Comparison of ENCODE assay signal across 21 cellular contexts in the genomic region with DNA sequence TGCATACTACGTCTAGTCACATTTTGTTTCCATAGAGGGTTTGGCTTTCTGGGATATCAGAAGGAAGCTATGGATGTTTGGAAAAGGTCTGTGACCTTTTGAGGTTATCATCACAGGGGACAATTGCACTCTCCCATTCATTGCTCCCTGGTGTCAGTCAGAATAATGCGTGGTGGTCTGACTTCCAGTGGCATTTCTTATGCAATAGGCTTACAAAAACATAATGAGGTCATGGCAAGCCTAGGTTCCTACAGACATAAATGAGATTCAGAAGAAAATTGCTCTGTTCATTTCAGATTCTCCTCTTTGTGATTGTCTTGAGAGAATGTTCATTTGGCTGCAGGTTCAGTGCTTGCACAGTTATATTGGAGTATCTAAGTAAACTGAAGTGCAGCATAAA. TPM values are rescaled to one million over a fixed set of nuclear protein-coding genes. Genes with fewer than 3 reads are reported as not detected.
DNase-seq lines count a peak whose midpoint lies in the region; ATAC-seq lines count a peak whose summit lies in the region.
"Had no signal": no experiment of that assay in that cellular context is flagged by ENCODE, and none has a peak within 500 bp of the region (broad histone marks: within the 10 kb centered on the region; RNA-seq: fewer than 3 reads in every experiment).

No MANE protein-coding gene starts in this region.

- H3K79me2 ChIP-seq in Karpas-422 (ENCODE audit: low read length) = peaks cover 99% of the 10 kb centered on the region

- H3K79me1 ChIP-seq in mesenchymal stem cell (replicated peaks; ENCODE audit: low read length, poor library complexity, severe bottlenecking) = peaks cover 17% of the 10 kb centered on the region

- H3K4me2 ChIP-seq in Karpas-422 (ENCODE audit: low read depth, low read length, poor library complexity, severe bottlenecking) (no peak overlapping the region), mesenchymal stem cell (ENCODE audit: low read length, poor library complexity, severe bottlenecking) (no peak overlapping the region)
- H3K4me2 ChIP-seq: neural progenitor cell, smooth muscle cell had no signal

- H3K4me1 ChIP-seq in Karpas-422 (ENCODE audit: low read length) (peaks cover 39% of the 10 kb centered on the region), mesenchymal stem cell (ENCODE audit: control insufficient read depth, insufficient read depth, low read depth, low read length) (peaks cover 12% of the 10 kb centered on the region)

- H3K23ac ChIP-seq in mesenchymal stem cell (ENCODE audit: low read length in 2 of 2) = no peak overlapping the region

- DNase-seq in Caki2 (ENCODE audit: low read depth) (peak; percentile 41), Karpas-422 (no peak), amniotic epithelial cell (ENCODE audit: low read depth) (peak; percentile 52), mesenchymal stem cell (peak; percentile 43), NCI-H748 (lab: John Stamatoyannopoulos, UW; ENCODE audit: unreplicated experiment) (no peak), T1000 (lab: John Stamatoyannopoulos, UW) (no peak)
- no peak for DNase-seq in activated effector memory CD4-positive, alpha-beta T cell treated with Interleukin-2 at 50 U/mL for 16 hours
- DNase-seq: activated naive CD4-positive, alpha-beta T cell treated with anti-CD3 and anti-CD28 coated beads, Interleukin-2, amount 50 U/mL, for 16 hours; activated T-cell treated with anti-CD3 and anti-CD28 coated beads, Interleukin-2, amount 50 U/mL, for 72 hours; CD4-positive, alpha-beta memory T cell; glutamatergic neuron; mucosa of descending colon; NCI-H1694 treated with DMSO at 0.1 percent for 48 hours; NCI-H774; psoas muscle; stimulated activated CD4-positive, alpha-beta T cell treated with anti-CD3 and anti-CD28 coated beads, Interleukin-4, amount 100 ng/mL, for 24 hours; tibial artery had no signal

- H4K91ac ChIP-seq in mesenchymal stem cell (ENCODE audit: low read length) = no peak overlapping the region

- H3K27ac ChIP-seq in Karpas-422 (ENCODE audit: low read length) = 0 out of 2 replicates have a peak overlapping the region, but pooled peaks have one; percentile 4
- no peak overlapping the region for H3K27ac ChIP-seq in mesenchymal stem cell (ENCODE audit: low read length, poor library complexity, severe bottlenecking)
- H3K27ac ChIP-seq: neural progenitor cell, psoas muscle, SK-N-MC, tibial artery had no signal

- H3K4ac ChIP-seq in mesenchymal stem cell (ENCODE audit: low read depth in 1 of 2, low read length in 2 of 2) = no peak overlapping the region

- WGBS in mesenchymal stem cell = 52% methylated on average over 2 of the region's 2 CpGs

- H4K20me1 ChIP-seq in Karpas-422 (ENCODE audit: insufficient read depth, low read depth, low read length) = no peaks in the 10 kb centered on the region

- H2BK5ac ChIP-seq in mesenchymal stem cell (ENCODE audit: low read depth, low read length, poor library complexity, severe bottlenecking) = no peak overlapping the region

- no peak overlapping the region for H2BK12ac ChIP-seq in mesenchymal stem cell (ENCODE audit: low read length in 2 of 2)

- H3K27me3 ChIP-seq in Karpas-422 (ENCODE audit: low read length) = no peaks in the 10 kb centered on the region
- H3K27me3 ChIP-seq in mesenchymal stem cell (ENCODE audit: control insufficient read depth in 1 of 2, insufficient read depth in 1 of 2, low read length in 2 of 2) = no peaks in the 10 kb centered on the region
- H3K27me3 ChIP-seq: neural progenitor cell, tibial artery had no signal

- H3K36me3 ChIP-seq in Karpas-422 (ENCODE audit: insufficient read depth, low read length) (peaks cover 17% of the 10 kb centered on the region), mesenchymal stem cell (ENCODE audit: control insufficient read depth in 1 of 2, insufficient read depth in 2 of 2, low read depth in 1 of 2, low read length in 2 of 2) (peaks cover 14 to 21% of the 10 kb centered on the region in 2 experiments)
- H3K36me3 ChIP-seq: neural progenitor cell had no signal

- H3K14ac ChIP-seq in mesenchymal stem cell (ENCODE audit: low read length in 2 of 2) = no peak overlapping the region

- H3K18ac ChIP-seq in mesenchymal stem cell (ENCODE audit: low read depth in 1 of 2, low read length in 2 of 2) = peak overlapping the region in 1 of 2 experiments; percentile 43

- H3K9me2 ChIP-seq in Karpas-422 (replicated peaks; ENCODE audit: insufficient read depth, low read length) = no peaks in the 10 kb centered on the region

- H3K9ac ChIP-seq in Karpas-422 (ENCODE audit: low read length) (no peak overlapping the region), mesenchymal stem cell (ENCODE audit: low read length) (no peak overlapping the region)
- H3K9ac ChIP-seq: neural progenitor cell had no signal

- no peak overlapping the region for H2BK120ac ChIP-seq in mesenchymal stem cell (ENCODE audit: low read depth, low read length)

- no peak overlapping the region for H2BK15ac ChIP-seq in mesenchymal stem cell (ENCODE audit: low read depth, poor library complexity, severe bottlenecking)

- in situ Hi-C loops in Caki2 (cut with HindIII; ENCODE audit: low pct_unique_long_range_greater_than_20kb, low sequenced_read_pairs) = no loop called here

- H3K4me3 ChIP-seq in Karpas-422 (ENCODE audit: low read length) = no peak overlapping the region
- H3K4me3 ChIP-seq in mesenchymal stem cell (ENCODE audit: insufficient read depth in 1 of 2, low read depth in 1 of 2, low read length in 2 of 2) = no peak overlapping the region
- H3K4me3 ChIP-seq: mucosa of descending colon, neural progenitor cell, psoas muscle, SK-N-MC, smooth muscle cell, tibial artery had no signal

- H4K8ac ChIP-seq in mesenchymal stem cell (ENCODE audit: low read length) = no peak overlapping the region

- no peak overlapping the region for H2AK5ac ChIP-seq in mesenchymal stem cell (ENCODE audit: low read length, severe bottlenecking)

- H2AFZ ChIP-seq in Karpas-422 (ENCODE audit: low read length) = no peak overlapping the region
- H2AFZ ChIP-seq in mesenchymal stem cell (ENCODE audit: low read depth, low read length) = no peak overlapping the region
- H2AFZ ChIP-seq: neural progenitor cell had no signal

- H3K9me3 ChIP-seq in Karpas-422 (ENCODE audit: low read length) (no peaks in the 10 kb centered on the region), mesenchymal stem cell (ENCODE audit: control insufficient read depth, low read length) (no peaks in the 10 kb centered on the region)
- H3K9me3 ChIP-seq: mucosa of descending colon, psoas muscle, tibial artery had no signal

- no peak for ATAC-seq in GM18870 (IDR thresholded peaks at IDR 0.05; ENCODE audit: unreplicated experiment)
- ATAC-seq: activated T-cell treated with anti-CD3 and anti-CD28 coated beads, Interleukin-2, amount 50 U/mL, for 72 hours; mucosa of descending colon; psoas muscle had no signal

RNA-seq across cellular contexts. Expression of a gene that starts 54.6 kb away (rescaled TPM):
- 15.6 and 19.5 TPM in 2 replicates for total RNA-seq in Caki2 (2014; rRNA removed; shearing (Covaris generic); ENCODE audit: low replicate concordance)
- 19.7 and 30.4 TPM in 2 replicates for total RNA-seq in Karpas-422 (2014; rRNA removed; shearing (Covaris generic); ENCODE audit: low replicate concordance)
- polyA plus RNA-seq in mesenchymal stem cell (2013, experiment 1 of 2) = 40.0 TPM
- 36.9 TPM for polyA plus RNA-seq in mesenchymal stem cell (2013, experiment 2 of 2)

Comparison
In these comparisons a context has a peak if more than half of its experiments do, and no peak if none do; other contexts are left out.
1. DNase-seq: peak in Caki2 (single experiment), amniotic epithelial cell (single experiment) and mesenchymal stem cell (single experiment); none in Karpas-422 (single experiment), activated effector memory CD4-positive, alpha-beta T cell treated with Interleukin-2 at 50 U/mL for 16 hours (single experiment), NCI-H748 (single experiment) and T1000 (single experiment).